9 cellular contexts compared by ENCODE assay signal in genomic region chr3:12046406-12046805, GRCh38. TPM values are rescaled to one million over a fixed set of nuclear protein-coding genes. Genes with fewer than 3 reads are reported as not detected.
DNase-seq lines count a peak whose midpoint lies in the region; ATAC-seq and TF ChIP-seq lines count a peak whose summit lies in the region.
"Had no signal": no experiment of that assay in that cellular context is flagged by ENCODE, and none has a peak within 500 bp of the region (broad histone marks: within the 10 kb centered on the region; RNA-seq: fewer than 3 reads in every experiment).

No MANE protein-coding gene starts in this region.

- peaks cover 63% of the 10 kb centered on the region for H3K27me3 ChIP-seq in PC-3 (ENCODE audit: low read length)

- in situ Hi-C loops in ACHN (cut with HindIII; ENCODE audit: low pct_ligation_motif_present, low pct_unique_long_range_greater_than_20kb, low sequenced_read_pairs), result no loop called here

- H3K79me2 ChIP-seq in PC-3 (ENCODE audit: low read length), result no peaks in the 10 kb centered on the region

- POLR2A ChIA-PET in PC-3 (lab: Charles Lee; ENCODE audit: unreplicated experiment), result no interaction called here

- no peaks in the 10 kb centered on the region for H3K4me1 ChIP-seq in PC-3 (ENCODE audit: insufficient read depth, low read length)

- H3K9ac ChIP-seq in PC-3 (ENCODE audit: low read length), result no peak overlapping the region

- no peaks in the 10 kb centered on the region for H4K20me1 ChIP-seq in PC-3 (ENCODE audit: low read length)

- no peaks in the 10 kb centered on the region for H3K9me2 ChIP-seq in PC-3 (replicated peaks; ENCODE audit: low read length)

- TF ChIP-seq CTCF in AG09309 (IDR thresholded peaks at IDR 0.05; ENCODE audit: control insufficient read depth, insufficient read depth, low read depth, low read length, missing control alignments) (peak; percentile 9), PC-3 (conservative IDR thresholded peaks at IDR 0.05; ENCODE audit: low read depth, low read length) (peak; percentile 68), foreskin fibroblast (IDR thresholded peaks at IDR 0.05; ENCODE audit: low read depth, low read length) (no peak)

- H3F3A ChIP-seq in PC-3 (ENCODE audit: low read length, unreplicated experiment), result no peaks in the 10 kb centered on the region

- H3K36me3 ChIP-seq in PC-3 (ENCODE audit: low read depth, low read length), result no peaks in the 10 kb centered on the region

- CTCF ChIA-PET in PC-3 (lab: Charles Lee), result interaction anchor here (0.5 to 1.0 kb wide), 4 partner anchors 9 to 1265 kb away, joined by 3 to 5 read pairs (median 4); partner anchors contain the start of gene TAMM41

- H3K4me3 ChIP-seq in AG09309 (ENCODE audit: control insufficient read depth, low read depth, low read length) (no peak overlapping the region), PC-3 (ENCODE audit: low read length) (no peak overlapping the region), foreskin fibroblast (ENCODE audit: low read depth in 1 of 2, low read length in 2 of 2) (no peak overlapping the region)

- H3K27ac ChIP-seq in PC-3 (ENCODE audit: low read length), result no peak overlapping the region

- H3K9me3 ChIP-seq in PC-3 (ENCODE audit: low read length), result no peaks in the 10 kb centered on the region

- ATAC-seq in PC-3, result peak; percentile 31; the same call in 1 of the 2 replicates
- no peak for ATAC-seq in HG03159 (IDR thresholded peaks at IDR 0.05; ENCODE audit: unreplicated experiment)

- intact Hi-C loops in PC-3 (cut with micrococcal nuclease), result loop anchor here (1.0 to 2.0 kb wide), 2 partner anchors 102 to 200 kb away; partner anchors contain the start of gene TAMM41

- BruUV-seq in PC-3 (replicated peaks; lab: Mats Ljungman, UMichigan), result no TSS peak

- no peak overlapping the region for H3K4me2 ChIP-seq in PC-3 (ENCODE audit: low read length)

- H2AFZ ChIP-seq in PC-3 (ENCODE audit: low read length), result no peak overlapping the region

- DNase-seq in AG09309 (ENCODE audit: low read depth) (no peak), HCEC 1CT (peak; percentile 3), PC-3 (peak; percentile 44), foreskin fibroblast (peak; percentile 2 to 31), ACHN (no peak), activated T-cell treated with anti-CD3 and anti-CD28 coated beads for 4 hours (no peak)
- no peak for DNase-seq in activated CD4-positive, alpha-beta T cell treated with anti-CD3 and anti-CD28 coated beads, Interleukin-2, amount 50 U/mL, for 48 hours
- DNase-seq: activated naive CD4-positive, alpha-beta T cell treated with anti-CD3 and anti-CD28 coated beads, Interleukin-2, amount 50 U/mL, for 16 hours had no signal

RNA-seq across cellular contexts. Expression of gene SYN2, which starts 42.2 kb away (rescaled TPM):
- 1.5 and 1.9 TPM in 2 replicates for total RNA-seq in PC-3 (2014; rRNA removed)

Comparison
In these comparisons a context has a peak if more than half of its experiments do, and no peak if none do; other contexts are left out.
1. DNase-seq: peak in HCEC 1CT (single experiment), PC-3 (single experiment) and foreskin fibroblast (2 of 2); none in AG09309 (single experiment), ACHN (single experiment), activated CD4-positive, alpha-beta T cell treated with anti-CD3 and anti-CD28 coated beads, Interleukin-2, amount 50 U/mL, for 48 hours (0 of 2) and activated T-cell treated with anti-CD3 and anti-CD28 coated beads for 4 hours (single experiment).